ENCODE assay signal across 8 cellular contexts in genomic region chr16:12215302-12216105, GRCh38.
A peak's percentile ranks its signal among the peaks of the same experiment; 100 is the strongest.
DNase-seq lines count a peak whose midpoint lies in the region; ATAC-seq and TF ChIP-seq lines count a peak whose summit lies in the region.
"Had no signal": no experiment of that assay in that cellular context is flagged by ENCODE, and none has a peak within 500 bp of the region (broad histone marks: within the 10 kb centered on the region; RNA-seq: fewer than 3 reads in every experiment).

No MANE protein-coding gene starts in this region.

- peaks cover 6% of the 10 kb centered on the region for H3K4me1 Mint-ChIP-seq in chondrocyte (ENCODE audit: low read depth)
- H3K4me1 Mint-ChIP-seq: activated CD4-positive, alpha-beta T cell treated with anti-CD3 and anti-CD28 coated beads, Interleukin-2, amount 10 ng/mL, durations not matched to agents 24 days and 14 days had no signal

- H4K20me1 ChIP-seq in DND-41 (ENCODE audit: insufficient read depth, low read length) (no peaks in the 10 kb centered on the region), KMS-11 (ENCODE audit: insufficient read depth) (no peaks in the 10 kb centered on the region), neural cell (ENCODE audit: insufficient read depth) (no peaks in the 10 kb centered on the region)

- H3K36me3 ChIP-seq in DND-41 (ENCODE audit: insufficient read depth, low read length): 0 out of 2 replicates have a peak, but pooled peaks cover 2% of the 10 kb centered on the region
- H3K36me3 ChIP-seq in KMS-11 (ENCODE audit: insufficient read depth): no peaks in the 10 kb centered on the region
- H3K36me3 ChIP-seq in neural cell (ENCODE audit: insufficient read depth, low read length): no peaks in the 10 kb centered on the region

- H3K4me3 Mint-ChIP-seq in chondrocyte (ENCODE audit: unreplicated experiment): no peak overlapping the region
- H3K4me3 Mint-ChIP-seq: activated CD4-positive, alpha-beta T cell treated with anti-CD3 and anti-CD28 coated beads, Interleukin-2, amount 10 ng/mL, durations not matched to agents 24 days and 14 days had no signal

- H3K4me3 ChIP-seq in DND-41 (ENCODE audit: low read depth in 1 of 2, low read length in 2 of 2) (no peak overlapping the region), KMS-11 (IDR thresholded peaks at IDR 0.05; ENCODE audit: insufficient read depth, low read depth, low read length) (no peak overlapping the region), neural cell (ENCODE audit: low read length) (no peak overlapping the region)

- H3K4me1 ChIP-seq in DND-41 (ENCODE audit: insufficient read depth, low read length): no peaks in the 10 kb centered on the region
- H3K4me1 ChIP-seq in KMS-11 (ENCODE audit: low read depth, poor library complexity, severe bottlenecking): no peaks in the 10 kb centered on the region

- no peaks in the 10 kb centered on the region for H3F3A ChIP-seq in neural cell (ENCODE audit: insufficient read depth, low read length, poor library complexity, severe bottlenecking)

- peak; percentile 11 for DNase-seq in DND-41
- DNase-seq in chondrocyte (ENCODE audit: low spot score): no peak
- no peak for DNase-seq in hippocampal formation (lab: John Stamatoyannopoulos, UW)
- DNase-seq in hypothalamus (lab: John Stamatoyannopoulos, UW): no peak
- no peak for DNase-seq in NCI-H1436 treated with DMSO at 0.1 percent for 48 hours (lab: John Stamatoyannopoulos, UW)
- DNase-seq: activated CD4-positive, alpha-beta T cell treated with anti-CD3 and anti-CD28 coated beads, Interleukin-2, amount 10 ng/mL, durations not matched to agents 24 days and 14 days had no signal

- H3K9me3 ChIP-seq in DND-41 (ENCODE audit: insufficient read depth, low read length, severe bottlenecking) (no peaks in the 10 kb centered on the region), neural cell (ENCODE audit: low read length) (no peaks in the 10 kb centered on the region)

- no peak for TF ChIP-seq EP300 in neural cell (conservative IDR thresholded peaks at IDR 0.05; ENCODE audit: poor library complexity, severe bottlenecking)

- no peaks in the 10 kb centered on the region for H3K27me3 ChIP-seq in DND-41 (ENCODE audit: insufficient read depth, low read length, poor library complexity)
- H3K27me3 ChIP-seq in KMS-11 (ENCODE audit: insufficient read depth, low read depth): no peaks in the 10 kb centered on the region
- H3K27me3 ChIP-seq in neural cell (ENCODE audit: insufficient read depth, low read depth, low read length): no peaks in the 10 kb centered on the region

- TF ChIP-seq CTCF in DND-41 (IDR thresholded peaks at IDR 0.05; ENCODE audit: borderline replicate concordance, extremely low read depth, low read length, poor library complexity, severe bottlenecking) (peak; percentile 42), KMS-11 (conservative IDR thresholded peaks at IDR 0.05; ENCODE audit: low read depth, low read length) (peak; percentile 39), chondrocyte (IDR thresholded peaks at IDR 0.05) (peak; percentile 58), neural cell (IDR thresholded peaks at IDR 0.05; ENCODE audit: poor library complexity, severe bottlenecking) (peak; percentile 10)

- H3K9me3 Mint-ChIP-seq in chondrocyte (ENCODE audit: low read depth): peaks cover 3% of the 10 kb centered on the region
- H3K9me3 Mint-ChIP-seq: activated CD4-positive, alpha-beta T cell treated with anti-CD3 and anti-CD28 coated beads, Interleukin-2, amount 10 ng/mL, durations not matched to agents 24 days and 14 days had no signal

- ATAC-seq in DND-41 (ENCODE audit: insufficient read depth, low read depth): peak; percentile 61; the same call in 2 of the 3 replicates

- no peaks in the 10 kb centered on the region for H3K9me2 ChIP-seq in neural cell (ENCODE audit: insufficient read depth, low read length)

- H3K27ac ChIP-seq in DND-41 (ENCODE audit: low read length) (no peak overlapping the region), KMS-11 (no peak overlapping the region), neural cell (ENCODE audit: low read length) (no peak overlapping the region)

- H3K36me3 Mint-ChIP-seq in chondrocyte (ENCODE audit: low read depth): no peaks in the 10 kb centered on the region

- H3K27ac Mint-ChIP-seq in chondrocyte (ENCODE audit: unreplicated experiment): no peak overlapping the region
- H3K27ac Mint-ChIP-seq: activated CD4-positive, alpha-beta T cell treated with anti-CD3 and anti-CD28 coated beads, Interleukin-2, amount 10 ng/mL, durations not matched to agents 24 days and 14 days had no signal

- no peak overlapping the region for H2AFZ ChIP-seq in DND-41 (ENCODE audit: low read depth, low read length)
- H2AFZ ChIP-seq in KMS-11 (ENCODE audit: low read depth): no peak overlapping the region
- no peak overlapping the region for H2AFZ ChIP-seq in neural cell (ENCODE audit: low read depth, low read length)

- H3K27me3 Mint-ChIP-seq in chondrocyte (ENCODE audit: low read depth): no peaks in the 10 kb centered on the region
- H3K27me3 Mint-ChIP-seq: activated CD4-positive, alpha-beta T cell treated with anti-CD3 and anti-CD28 coated beads, Interleukin-2, amount 10 ng/mL, durations not matched to agents 24 days and 14 days had no signal

- H3K4me2 ChIP-seq in DND-41 (ENCODE audit: insufficient read depth, low read length) (no peak overlapping the region), KMS-11 (no peak overlapping the region), neural cell (ENCODE audit: low read length) (no peak overlapping the region)

- H3K79me2 ChIP-seq in DND-41 (ENCODE audit: insufficient read depth, low read length) (no peaks in the 10 kb centered on the region), KMS-11 (ENCODE audit: insufficient read depth, low read depth) (no peaks in the 10 kb centered on the region), neural cell (replicated peaks; ENCODE audit: insufficient read depth, low read length) (no peaks in the 10 kb centered on the region)

- no peak for TF ChIP-seq RAD21 in neural cell (conservative IDR thresholded peaks at IDR 0.05)

- H3K9ac ChIP-seq in DND-41 (ENCODE audit: low read depth, low read length) (no peak overlapping the region), KMS-11 (no peak overlapping the region), neural cell (ENCODE audit: low read length) (no peak overlapping the region)

TF ChIP-seq in neural cell, 6 proteins besides CTCF, POLR2A, EP300 and RAD21:
- TF ChIP-seq EZH2 (IDR thresholded peaks at IDR 0.05; ENCODE audit: borderline replicate concordance, insufficient read depth, low read length, poor library complexity, severe bottlenecking) (no peak), REST (IDR thresholded peaks at IDR 0.05; ENCODE audit: borderline replicate concordance) (no peak), MXI1 (conservative IDR thresholded peaks at IDR 0.05; ENCODE audit: poor library complexity, severe bottlenecking) (no peak), TAF1 (IDR thresholded peaks at IDR 0.05; ENCODE audit: low read depth) (no peak), POLR2AphosphoS5 (IDR thresholded peaks at IDR 0.05) (no peak), SMC3 (conservative IDR thresholded peaks at IDR 0.05; ENCODE audit: poor library complexity) (no peak)
